ENCODE assay signal across 8 cellular contexts in the genomic region with DNA sequence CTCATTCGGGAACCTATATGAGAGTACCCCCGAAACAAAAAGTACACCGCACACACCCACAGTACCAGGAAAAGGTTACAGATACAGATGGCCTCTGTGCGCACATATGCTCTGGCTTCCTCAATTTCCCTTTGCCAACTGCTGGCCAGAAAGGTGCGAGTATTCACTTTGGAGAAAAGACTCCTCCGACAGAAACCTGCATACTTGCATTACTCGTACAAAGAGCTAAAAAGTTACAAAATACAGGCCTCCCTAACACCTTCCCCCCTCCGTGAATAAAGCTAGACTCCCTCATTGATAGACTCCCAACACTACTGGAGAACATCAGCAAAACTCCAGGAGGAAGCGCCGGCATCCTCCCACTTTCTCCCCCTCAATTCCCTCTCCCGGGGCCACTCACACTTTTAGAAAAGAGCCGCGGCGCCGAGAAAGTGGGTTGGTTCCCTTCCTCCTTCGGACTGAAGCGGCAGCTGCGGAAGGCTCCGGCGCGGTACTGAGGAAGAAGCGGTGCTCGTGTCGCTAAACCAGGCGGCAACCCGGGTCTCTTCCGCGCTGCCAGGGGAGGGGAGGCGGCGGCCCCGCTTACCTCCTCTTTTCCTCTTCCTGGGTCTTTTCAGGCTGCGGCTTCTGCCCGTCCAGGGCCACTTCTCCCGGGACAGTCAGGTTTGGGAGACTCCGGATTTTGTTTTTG. TPM values are rescaled to one million over a fixed set of nuclear protein-coding genes. Genes with fewer than 3 reads are reported as not detected.
A peak's percentile ranks its signal among the peaks of the same experiment; 100 is the strongest.
DNase-seq lines count a peak whose midpoint lies in the region; ATAC-seq and TF ChIP-seq lines count a peak whose summit lies in the region.

No MANE protein-coding gene starts in this region.

- peak overlapping the region; percentile 95 for H3K27ac ChIP-seq in left ventricle myocardium inferior (replicated peaks)

- H3K9me3 ChIP-seq in left ventricle myocardium inferior (replicated peaks), result peaks cover 3% of the 10 kb centered on the region

- TF ChIP-seq CTCF in left ventricle myocardium inferior (IDR thresholded peaks at IDR 0.05; ENCODE audit: borderline replicate concordance), result no peak

- H3K36me3 ChIP-seq in left ventricle myocardium inferior, result peaks cover 7% of the 10 kb centered on the region

- ATAC-seq in HG02798 (IDR thresholded peaks at IDR 0.05; ENCODE audit: poor library complexity, unreplicated experiment), result no peak
- ATAC-seq in GM19452 (IDR thresholded peaks at IDR 0.05; ENCODE audit: unreplicated experiment), result no peak

- DNase-seq in NCI-H345 (lab: John Stamatoyannopoulos, UW), result peak; percentile 3
- DNase-seq in NCI-H345 treated with DMSO at 0.1 percent for 48 hours (lab: John Stamatoyannopoulos, UW; ENCODE audit: unreplicated experiment), result no peak
- peak; percentile 60 for DNase-seq in RPMI8226
- peak; percentile 55 for DNase-seq in activated naive CD4-positive, alpha-beta T cell treated with anti-CD3 and anti-CD28 coated beads, Interleukin-2, amount 50 U/mL, for 16 hours
- DNase-seq in left ventricle myocardium inferior, result peak; percentile 38
- peak; percentile 66 for DNase-seq in retina

- H3K4me3 ChIP-seq in left ventricle myocardium inferior, result peak overlapping the region; percentile 99

- H3K4me1 ChIP-seq in left ventricle myocardium inferior, result peaks cover 83% of the 10 kb centered on the region

- no peaks in the 10 kb centered on the region for H3K27me3 ChIP-seq in left ventricle myocardium inferior (ENCODE audit: low read depth)

- intact Hi-C loops in left ventricle myocardium inferior (cut with micrococcal nuclease), result no loop called here

RNA-seq across cellular contexts. Expression of gene FBXW7, which starts 1.2 kb away (rescaled TPM):
- total RNA-seq in left ventricle myocardium inferior, result 56.7 TPM
